ENCODE assay signal across 8 cellular contexts in genomic region chrX:153333821-153334653, GRCh38. TPM values are rescaled to one million over a fixed set of nuclear protein-coding genes. Genes with fewer than 3 reads are reported as not detected.
A peak's percentile ranks its signal among the peaks of the same experiment; 100 is the strongest.
DNase-seq lines count a peak whose midpoint lies in the region; ATAC-seq and TF ChIP-seq lines count a peak whose summit lies in the region.

Gene ZNF275, plus strand, starts transcription at chrX:153334153. Its CDS starts 2,527 bp downstream, at chrX:153336680.

- peaks cover 0 to 11% (median 0%) of the 10 kb centered on the region in 12 donors for H3K4me1 ChIP-seq in heart left ventricle
- peaks cover 0 to 9% (median 0%) of the 10 kb centered on the region in 4 donors for H3K4me1 ChIP-seq in transverse colon

- H3K27ac ChIP-seq in heart left ventricle (peak within 1 kb of the TSS in 6 of 12 donors; percentile 34 to 68 (median 58)), transverse colon (peak within 1 kb of the TSS; percentile 71 to 83 (median 74))

- no peak for TF ChIP-seq EP300 in transverse colon (IDR thresholded peaks at IDR 0.05; ENCODE audit: low read depth)

- H3K27me3 Mint-ChIP-seq in T-cell, result peaks cover 0 to 2% of the 10 kb centered on the region in 2 donors
- H3K27me3 Mint-ChIP-seq in activated naive CD8-positive, alpha-beta T cell treated with anti-CD3 and anti-CD28 coated beads, Interleukin-2, amount 50 U/mL, for 24 hours, result no peaks in the 10 kb centered on the region

- H3K36me3 ChIP-seq in heart left ventricle, result peaks cover 0 to 5% (median 0%) of the 10 kb centered on the region in 9 donors
- H3K36me3 ChIP-seq in transverse colon, result no peaks in the 10 kb centered on the region

- H3K36me3 Mint-ChIP-seq in T-cell, result peaks cover 14% of the 10 kb centered on the region
- peaks cover 19% of the 10 kb centered on the region for H3K36me3 Mint-ChIP-seq in activated naive CD8-positive, alpha-beta T cell treated with anti-CD3 and anti-CD28 coated beads, Interleukin-2, amount 50 U/mL, for 24 hours (ENCODE audit: low read depth)

- DNase-seq in NCI-H1048 (lab: John Stamatoyannopoulos, UW) (peak; percentile 17), T-cell (peak; percentile 56 to 83 (median 72)), heart left ventricle (peak; percentile 75 to 89 (median 83)), posterior cingulate gyrus (peak; percentile 62 to 97 (median 76)), transverse colon (peak; percentile 83)
- DNase-seq in activated naive CD8-positive, alpha-beta T cell treated with anti-CD3 and anti-CD28 coated beads, Interleukin-2, amount 50 U/mL, for 24 hours, result peak; percentile 79

- H3K9me3 Mint-ChIP-seq in T-cell, result no peaks in the 10 kb centered on the region
- no peaks in the 10 kb centered on the region for H3K9me3 Mint-ChIP-seq in activated naive CD8-positive, alpha-beta T cell treated with anti-CD3 and anti-CD28 coated beads, Interleukin-2, amount 50 U/mL, for 24 hours

- ATAC-seq in HG02571 (IDR thresholded peaks at IDR 0.05; ENCODE audit: unreplicated experiment) (peak; percentile 76), T-cell (replicated peaks in 1 of 4) (peak; percentile 97 to 98 (median 97)), heart left ventricle (peak; percentile 93 to 100 (median 98))
- peak; percentile 96 for ATAC-seq in activated naive CD8-positive, alpha-beta T cell treated with anti-CD3 and anti-CD28 coated beads, Interleukin-2, amount 50 U/mL, for 24 hours

- peak within 1 kb of the TSS; percentile 33 to 87 (median 65) for H3K4me3 ChIP-seq in heart left ventricle
- peak within 1 kb of the TSS; percentile 57 to 74 (median 72) for H3K4me3 ChIP-seq in transverse colon

- 0 to 48% (median 23%) methylated on average over 67 to 86 of the region's 86 CpGs for WGBS in heart left ventricle, 4 donors
- 47% methylated on average over 86 of the region's 86 CpGs; no CpG with 5 or more reads in 1 of the 2 donors for WGBS in transverse colon (ENCODE audit: low coverage in 1 of 2), 2 donors

- TF ChIP-seq POLR2A in GM10847 (IDR thresholded peaks at IDR 0.05; ENCODE audit: extremely low read depth, insufficient read length), result peak; percentile 60
- peak in 1 of 2 donors; percentile 61 for TF ChIP-seq POLR2A in heart left ventricle (IDR thresholded peaks at IDR 0.05)
- TF ChIP-seq POLR2A in transverse colon (IDR thresholded peaks at IDR 0.05), result no peak

- intact Hi-C loops in heart left ventricle (cut with DNase I), result no loop called here
- intact Hi-C loops in posterior cingulate gyrus (cut with DNase I), result no loop called here
- intact Hi-C loops in transverse colon (cut with DNase I; ENCODE audit: low total_unique reads), result no loop called here

- H3K27me3 ChIP-seq in heart left ventricle, result peaks cover 0 to 15% (median 0%) of the 10 kb centered on the region in 9 donors
- no peaks in the 10 kb centered on the region for H3K27me3 ChIP-seq in transverse colon

- POLR2A ChIA-PET in T-cell (lab: Charles Lee), result interaction anchor here (0.6 kb wide), 3 partner anchors 9 to 1103 kb away, joined by 3 to 4 read pairs (median 3); no protein-coding TSS in a partner anchor

- no peak for TF ChIP-seq CTCF in heart left ventricle (IDR thresholded peaks at IDR 0.05)
- no peak for TF ChIP-seq CTCF in transverse colon (IDR thresholded peaks at IDR 0.05)

- peak within 1 kb of the TSS; percentile 58 to 80 (median 76) for H3K4me3 Mint-ChIP-seq in T-cell
- H3K4me3 Mint-ChIP-seq in activated naive CD8-positive, alpha-beta T cell treated with anti-CD3 and anti-CD28 coated beads, Interleukin-2, amount 50 U/mL, for 24 hours, result peak within 1 kb of the TSS; percentile 85

- in situ Hi-C loops in transverse colon (cut with MboI; ENCODE audit: low pct_ligation_motif_present in 1 of 4, low pct_unique_long_range_greater_than_20kb in 1 of 4, low sequenced_read_pairs in 3 of 4), result no loop called here

- H3K27ac Mint-ChIP-seq in T-cell, result peak within 1 kb of the TSS; percentile 52 to 65
- peak within 1 kb of the TSS; percentile 64 for H3K27ac Mint-ChIP-seq in activated naive CD8-positive, alpha-beta T cell treated with anti-CD3 and anti-CD28 coated beads, Interleukin-2, amount 50 U/mL, for 24 hours

- CTCF ChIA-PET in T-cell (lab: Charles Lee), result interaction anchor here (0.6 to 1.3 kb wide), 3 partner anchors 8 to 1883 kb away, joined by 3 to 10 read pairs (median 4); no protein-coding TSS in a partner anchor

- H3K4me1 Mint-ChIP-seq in T-cell, result peaks cover 41 to 45% (median 45%) of the 10 kb centered on the region in 3 donors
- peaks cover 39% of the 10 kb centered on the region for H3K4me1 Mint-ChIP-seq in activated naive CD8-positive, alpha-beta T cell treated with anti-CD3 and anti-CD28 coated beads, Interleukin-2, amount 50 U/mL, for 24 hours

- no peaks in the 10 kb centered on the region for H3K9me3 ChIP-seq in heart left ventricle
- no peaks in the 10 kb centered on the region for H3K9me3 ChIP-seq in transverse colon

RNA-seq across cellular contexts. Expression of gene ZNF275, which starts in this region (rescaled TPM):
- 10 to 100 TPM; 14.4 to 17.6 (median 17.0) TPM for total RNA-seq in T-cell
- 1 to 10 TPM; 6.0 to 8.6 (median 7.9) TPM for total RNA-seq in heart left ventricle
- 1 to 10 TPM; 2.1 to 6.3 TPM for polyA plus RNA-seq in heart left ventricle
- 1 to 10 TPM; 5.6 to 8.8 (median 7.1) TPM for total RNA-seq in transverse colon

Comparison
In these comparisons a context has a peak if more than half of its experiments do, and no peak if none do; other contexts are left out.
1. DNase-seq: peak in every context shown above with its lines; median percentile 83 in heart left ventricle; 83 in transverse colon; 79 in activated naive CD8-positive, alpha-beta T cell treated with anti-CD3 and anti-CD28 coated beads, Interleukin-2, amount 50 U/mL, for 24 hours; 76 in posterior cingulate gyrus; 72 in T-cell; 17 in NCI-H1048.